9 cellular contexts compared by ENCODE assay signal in genomic region chr2:159714586-159714930, GRCh38. TPM values are rescaled to one million over a fixed set of nuclear protein-coding genes. Genes with fewer than 3 reads are reported as not detected.
A peak's percentile ranks its signal among the peaks of the same experiment; 100 is the strongest.
DNase-seq lines count a peak whose midpoint lies in the region; ATAC-seq and TF ChIP-seq lines count a peak whose summit lies in the region.
"Had no signal": no experiment of that assay in that cellular context is flagged by ENCODE, and none has a peak within 500 bp of the region (broad histone marks: within the 10 kb centered on the region; RNA-seq: fewer than 3 reads in every experiment).

No MANE protein-coding gene starts in this region.

- no peaks in the 10 kb centered on the region for H3F3A ChIP-seq in Loucy (ENCODE audit: low read depth)

- H3K27ac Mint-ChIP-seq in CD8-positive, alpha-beta memory T cell: peak overlapping the region in 6 of 8 donors; percentile 15 to 100 (median 50)
- H3K27ac Mint-ChIP-seq in natural killer cell treated with Interleukin-12 subunit alpha and Interleukin-12 subunit beta and Interleukin-15 and Interleukin-18, amount 100 ng/mL, for 72 hours: peak overlapping the region; percentile 18 to 100

- no peaks in the 10 kb centered on the region for H3K27me3 ChIP-seq in CD8-positive, alpha-beta memory T cell (ENCODE audit: insufficient read depth, low read length, poor library complexity, severe bottlenecking)
- no peaks in the 10 kb centered on the region for H3K27me3 ChIP-seq in Loucy (ENCODE audit: insufficient read depth, low read length, poor library complexity, severe bottlenecking)
- H3K27me3 ChIP-seq in mammary epithelial cell (ENCODE audit: insufficient read depth, low read length): no peaks in the 10 kb centered on the region

- POLR2A ChIA-PET in CD8-positive, alpha-beta memory T cell (lab: Charles Lee): interaction anchor here (0.6 kb wide), 1 partner anchor 71 kb away, joined by 9 read pairs; no protein-coding TSS in a partner anchor

- H3K4me1 Mint-ChIP-seq in CD8-positive, alpha-beta memory T cell: peaks cover 63 to 85% (median 77%) of the 10 kb centered on the region in 3 donors
- H3K4me1 Mint-ChIP-seq in natural killer cell treated with Interleukin-12 subunit alpha and Interleukin-12 subunit beta and Interleukin-15 and Interleukin-18, amount 100 ng/mL, for 72 hours (ENCODE audit: low read depth in 2 of 2): peaks cover 38 to 65% of the 10 kb centered on the region in 2 donors

- no peak overlapping the region for H3K4me3 ChIP-seq in CD8-positive, alpha-beta memory T cell (ENCODE audit: low read length)
- H3K4me3 ChIP-seq in Loucy (ENCODE audit: low read length, poor library complexity, severe bottlenecking) (peak overlapping the region; percentile 92), mammary epithelial cell (replicated peaks in 1 of 3; ENCODE audit: insufficient read depth in 1 of 3, low read depth in 2 of 3, low read length in 3 of 3) (peak overlapping the region in 2 of 3 experiments; percentile 85 to 87)

- H4K20me1 ChIP-seq in Loucy (ENCODE audit: insufficient read depth, low read length, poor library complexity, severe bottlenecking): peaks cover 72% of the 10 kb centered on the region
- peaks cover 32% of the 10 kb centered on the region for H4K20me1 ChIP-seq in mammary epithelial cell (ENCODE audit: insufficient read depth, low read length)

- H3K36me3 Mint-ChIP-seq in CD8-positive, alpha-beta memory T cell: peaks cover 8 to 63% (median 9%) of the 10 kb centered on the region in 3 donors
- H3K36me3 Mint-ChIP-seq in natural killer cell treated with Interleukin-12 subunit alpha and Interleukin-12 subunit beta and Interleukin-15 and Interleukin-18, amount 100 ng/mL, for 72 hours: peaks cover 23% of the 10 kb centered on the region

- H3K9me3 ChIP-seq in CD8-positive, alpha-beta memory T cell (ENCODE audit: low read length): no peaks in the 10 kb centered on the region
- H3K9me3 ChIP-seq in Loucy (ENCODE audit: insufficient read depth, low read depth, low read length) (no peaks in the 10 kb centered on the region), mammary epithelial cell (replicated peaks; ENCODE audit: insufficient read depth, low read length) (no peaks in the 10 kb centered on the region)

- dilution Hi-C loops in mammary epithelial cell (cut with HindIII; ENCODE audit: low sequenced_read_pairs): loop anchor here (25.0 kb wide), 1 partner anchor 102 kb away; the partner anchor contains the start of gene BAZ2B

- H3K36me3 ChIP-seq in CD8-positive, alpha-beta memory T cell (ENCODE audit: insufficient read depth, low read length): peaks cover 9% of the 10 kb centered on the region
- H3K36me3 ChIP-seq in Loucy (ENCODE audit: insufficient read depth, low read length) (peaks cover 23% of the 10 kb centered on the region; the same call in 1 of the 2 replicates), mammary epithelial cell (ENCODE audit: insufficient read depth, low read length) (peaks cover 16% of the 10 kb centered on the region)

- no peak for DNase-seq in CD8-positive, alpha-beta memory T cell
- no peak for DNase-seq in mammary epithelial cell
- no peak for DNase-seq in natural killer cell treated with Interleukin-12 subunit alpha and Interleukin-12 subunit beta and Interleukin-15 and Interleukin-18, amount 100 ng/mL, for 72 hours (ENCODE audit: low spot score)
- DNase-seq: NCI-H1436 treated with DMSO at 0.1 percent for 48 hours had no signal

- H3K79me2 ChIP-seq in Loucy (ENCODE audit: insufficient read depth, low read length) (peaks cover 73% of the 10 kb centered on the region), mammary epithelial cell (ENCODE audit: insufficient read depth, low read length) (peaks cover 73% of the 10 kb centered on the region)

- H3K9me2 ChIP-seq in Loucy (replicated peaks; ENCODE audit: low read depth, low read length): no peaks in the 10 kb centered on the region

- H3K27ac ChIP-seq in CD8-positive, alpha-beta memory T cell (ENCODE audit: low read depth, low read length): no peak overlapping the region
- peak overlapping the region; percentile 15 for H3K27ac ChIP-seq in mammary epithelial cell (ENCODE audit: insufficient read depth, low read depth, low read length)

- 81% methylated on average over 8 of the region's 8 CpGs for WGBS in mammary epithelial cell (ENCODE audit: low coverage, missing lambda C conversion rate)

- peaks cover 0 to 6% of the 10 kb centered on the region in 2 donors for H3K27me3 Mint-ChIP-seq in CD8-positive, alpha-beta memory T cell
- H3K27me3 Mint-ChIP-seq in natural killer cell treated with Interleukin-12 subunit alpha and Interleukin-12 subunit beta and Interleukin-15 and Interleukin-18, amount 100 ng/mL, for 72 hours: no peaks in the 10 kb centered on the region

- H3K9me3 Mint-ChIP-seq in CD8-positive, alpha-beta memory T cell: no peaks in the 10 kb centered on the region
- H3K9me3 Mint-ChIP-seq in natural killer cell treated with Interleukin-12 subunit alpha and Interleukin-12 subunit beta and Interleukin-15 and Interleukin-18, amount 100 ng/mL, for 72 hours: no peaks in the 10 kb centered on the region

- intact Hi-C loops in mammary epithelial cell (cut with micrococcal nuclease): loop anchor here (5.0 to 10.0 kb wide), 5 partner anchors 253 to 812 kb away; partner anchors contain the start of gene WDSUB1

- CTCF ChIA-PET in CD8-positive, alpha-beta memory T cell (lab: Charles Lee): no interaction called here
- CTCF ChIA-PET in mammary epithelial cell (lab: Charles Lee; ENCODE audit: low non-redundant PET): no interaction called here

- TF ChIP-seq CTCF in Loucy (conservative IDR thresholded peaks at IDR 0.05; ENCODE audit: low read length) (no peak), mammary epithelial cell (conservative IDR thresholded peaks at IDR 0.05 in 1 of 2, IDR thresholded peaks at IDR 0.05 in 1 of 2; ENCODE audit: extremely low read depth in 1 of 2, insufficient read depth in 1 of 2, low read depth in 1 of 2, low read length in 2 of 2) (no peak)

- H3K4me2 ChIP-seq in Loucy (ENCODE audit: low read depth, low read length, poor library complexity, severe bottlenecking) (peak overlapping the region; percentile 93), mammary epithelial cell (ENCODE audit: insufficient read depth, low read depth, low read length) (peak overlapping the region; percentile 87)

- H3K9ac ChIP-seq in Loucy (ENCODE audit: low read depth, low read length, poor library complexity, severe bottlenecking) (peak overlapping the region; percentile 98), mammary epithelial cell (ENCODE audit: insufficient read depth, low read length) (no peak overlapping the region)

- H3K4me3 Mint-ChIP-seq in CD8-positive, alpha-beta memory T cell: peak overlapping the region; percentile 56 to 100 (median 100)
- peak overlapping the region; percentile 100 for H3K4me3 Mint-ChIP-seq in natural killer cell treated with Interleukin-12 subunit alpha and Interleukin-12 subunit beta and Interleukin-15 and Interleukin-18, amount 100 ng/mL, for 72 hours

- no TSS peak for BruUV-seq in mammary epithelial cell (replicated peaks; lab: Mats Ljungman, UMichigan)

- H3K4me1 ChIP-seq in CD8-positive, alpha-beta memory T cell (ENCODE audit: insufficient read depth, low read length): peaks cover 57% of the 10 kb centered on the region
- H3K4me1 ChIP-seq in Loucy (ENCODE audit: insufficient read depth, low read length, poor library complexity, severe bottlenecking): peaks cover 73% of the 10 kb centered on the region
- H3K4me1 ChIP-seq in mammary epithelial cell (ENCODE audit: insufficient read depth, low read length): peaks cover 24% of the 10 kb centered on the region

- ATAC-seq in natural killer cell treated with Interleukin-12 subunit alpha and Interleukin-12 subunit beta and Interleukin-15 and Interleukin-18, amount 100 ng/mL, for 72 hours: no peak
- no peak for ATAC-seq in HG03342 (IDR thresholded peaks at IDR 0.05; ENCODE audit: unreplicated experiment)
- no peak for ATAC-seq in HG02840 (IDR thresholded peaks at IDR 0.05; ENCODE audit: low FRiP score, unreplicated experiment)
- ATAC-seq in GM18519 (IDR thresholded peaks at IDR 0.05; ENCODE audit: low FRiP score, unreplicated experiment): no peak
- ATAC-seq in HG03135 (IDR thresholded peaks at IDR 0.05; ENCODE audit: unreplicated experiment): no peak

- H2AFZ ChIP-seq in Loucy (ENCODE audit: low read length) (no peak overlapping the region), mammary epithelial cell (ENCODE audit: low read depth, low read length) (no peak overlapping the region)

- in situ Hi-C loops in mammary epithelial cell (cut with MboI; ENCODE audit: low sequenced_read_pairs in 2 of 2): loop anchor here in 1 of 2 donors (10.0 kb wide), 1 partner anchor 160 kb away; no protein-coding TSS in a partner anchor

RNA-seq across cellular contexts. Expression of gene MARCHF7, which starts 2.3 kb away (rescaled TPM):
- total RNA-seq in CD8-positive, alpha-beta memory T cell: 10 to 100 TPM; 84.7 to 92.3 TPM
- polyA plus RNA-seq in CD8-positive, alpha-beta memory T cell: 157 TPM
- 100 to 1,000 TPM in 1 of 2 donors, 10 to 100 TPM in 1; 84.3 to 121 TPM for total RNA-seq in mammary epithelial cell
- 25.5 TPM for polyA plus RNA-seq in mammary epithelial cell
- polyA minus RNA-seq in mammary epithelial cell: 43.9 TPM
- 10 to 100 TPM; 72.6 to 74.3 TPM for total RNA-seq in natural killer cell treated with Interleukin-12 subunit alpha and Interleukin-12 subunit beta and Interleukin-15 and Interleukin-18, amount 100 ng/mL, for 72 hours
